8 cellular contexts compared by ENCODE assay signal in genomic region chr12:12725086-12725955, GRCh38. TPM values are rescaled to one million over a fixed set of nuclear protein-coding genes. Genes with fewer than 3 reads are reported as not detected.
DNase-seq lines count a peak whose midpoint lies in the region; TF ChIP-seq lines count a peak whose summit lies in the region.

No MANE protein-coding gene starts in this region.

- no peak overlapping the region for H2BK12ac ChIP-seq in H9 (ENCODE audit: insufficient read length, low read depth, low read length)

- H3K23ac ChIP-seq in H9 (ENCODE audit: insufficient read length, low read depth, low read length) = no peak overlapping the region

- no peak overlapping the region for H4K8ac ChIP-seq in H9 (replicated peaks; ENCODE audit: insufficient read length, low read depth, low read length)

- H2BK20ac ChIP-seq in H9 (ENCODE audit: low read depth, low read length, poor library complexity, severe bottlenecking) = no peak overlapping the region

- H3K79me1 ChIP-seq in H9 (ENCODE audit: insufficient read depth, low read depth, low read length, poor library complexity, severe bottlenecking) = no peaks in the 10 kb centered on the region

- no peak overlapping the region for H2BK120ac ChIP-seq in H9 (ENCODE audit: low read depth, low read length, poor library complexity, severe bottlenecking)

- no CpG with 5 or more reads among the region's 93 CpGs for WGBS in H9 (ENCODE audit: extremely low coverage, insufficient read length, low lambda C conversion rate)

- no peak overlapping the region for H3T11ph ChIP-seq in H9 (ENCODE audit: low read length)

- H3F3A ChIP-seq in neural progenitor cell (ENCODE audit: low read depth) = peaks cover 63% of the 10 kb centered on the region

- H2AFZ ChIP-seq in H9 (ENCODE audit: low read length) = no peak overlapping the region
- peak overlapping the region; percentile 74 for H2AFZ ChIP-seq in neural progenitor cell (replicated peaks)

- peak overlapping the region; percentile 92 to 100 for H3K4me3 ChIP-seq in foreskin fibroblast (ENCODE audit: low read depth in 1 of 2, low read length in 2 of 2)
- H3K4me3 ChIP-seq in neural progenitor cell = peak overlapping the region; percentile 84
- peak overlapping the region; percentile 86 to 92 for H3K4me3 ChIP-seq in stomach smooth muscle (ENCODE audit: low read length in 2 of 2)

- H4K20me1 ChIP-seq in H9 (ENCODE audit: control insufficient read depth, insufficient read depth, insufficient read length) (no peaks in the 10 kb centered on the region), neural progenitor cell (ENCODE audit: low read depth) (peaks cover 24% of the 10 kb centered on the region)

- no peak overlapping the region for H3K4ac ChIP-seq in H9 (ENCODE audit: low read depth, low read length)

- H3K9me3 ChIP-seq in ES-I3 (ENCODE audit: control insufficient read depth, insufficient read depth, low read length) = no peaks in the 10 kb centered on the region
- H3K9me3 ChIP-seq in H9 (ENCODE audit: control insufficient read depth, low read depth, low read length) = no peaks in the 10 kb centered on the region
- H3K9me3 ChIP-seq in neural progenitor cell (ENCODE audit: low read depth) = no peaks in the 10 kb centered on the region
- no peaks in the 10 kb centered on the region for H3K9me3 ChIP-seq in stomach smooth muscle (ENCODE audit: control insufficient read depth in 2 of 2, low read length in 2 of 2)

- no peak overlapping the region for H4K91ac ChIP-seq in H9 (ENCODE audit: insufficient read length, low read depth, low read length)

- H3K23me2 ChIP-seq in H9 (ENCODE audit: insufficient read length, low read depth, low read length, poor library complexity, severe bottlenecking) = peaks cover 18% of the 10 kb centered on the region

- H3K27me3 Mint-ChIP-seq in H9 (ENCODE audit: low read depth) (peaks cover 3% of the 10 kb centered on the region), neural progenitor cell (ENCODE audit: insufficient read depth, low read depth) (peaks cover 10% of the 10 kb centered on the region)

- TF ChIP-seq CTCF in H9 (conservative IDR thresholded peaks at IDR 0.05) = no peak
- no peak for TF ChIP-seq CTCF in foreskin fibroblast (IDR thresholded peaks at IDR 0.05; ENCODE audit: low read depth, low read length)
- no peak for TF ChIP-seq CTCF in neural progenitor cell (IDR thresholded peaks at IDR 0.05)

- H3K27ac Mint-ChIP-seq in H9 (peak overlapping the region; percentile 99), neural progenitor cell (peak overlapping the region; percentile 100)

- H3K4me1 ChIP-seq in ES-I3 (ENCODE audit: insufficient read depth, low read length) = no peaks in the 10 kb centered on the region
- 0 out of 2 replicates have a peak, but pooled peaks cover 2% of the 10 kb centered on the region for H3K4me1 ChIP-seq in H9 (ENCODE audit: insufficient read depth, low read length)
- H3K4me1 ChIP-seq in neural progenitor cell = peaks cover 31% of the 10 kb centered on the region
- H3K4me1 ChIP-seq in stomach smooth muscle (ENCODE audit: control insufficient read depth, insufficient read depth, low read length) = peaks cover 19% of the 10 kb centered on the region

- H3K4me3 Mint-ChIP-seq in H9 (peak overlapping the region; percentile 93 to 97), neural progenitor cell (peak overlapping the region; percentile 92)

- H2BK5ac ChIP-seq in H9 (ENCODE audit: insufficient read length, low read length) = no peak overlapping the region

- DNase-seq in H9 (peak; percentile 91), M059J (ENCODE audit: low read depth) (peak; percentile 98), SHP77 (lab: John Stamatoyannopoulos, UW) (peak; percentile 88 to 90), activated gamma-delta T cell treated with Interleukin-2 at 50 U/mL for 16 hours (peak; percentile 88), foreskin fibroblast (peak; percentile 99), neural progenitor cell (ENCODE audit: low spot score) (peak; percentile 95)

- peak overlapping the region; percentile 74 for H4K5ac ChIP-seq in H9 (ENCODE audit: insufficient read length, low read depth, low read length)

- H3K9ac ChIP-seq in ES-I3 (ENCODE audit: low read depth, low read length) (peak overlapping the region; percentile 54), H9 (ENCODE audit: extremely low read depth, insufficient read length, low read length) (peak overlapping the region; percentile 83), neural progenitor cell (peak overlapping the region; percentile 42), stomach smooth muscle (ENCODE audit: low read length in 2 of 2) (peak overlapping the region; percentile 69 to 70)

- H3K27ac ChIP-seq in H9 (ENCODE audit: insufficient read length, low read depth, low read length) (peak overlapping the region; percentile 59), neural progenitor cell (peak overlapping the region; percentile 99), stomach smooth muscle (ENCODE audit: low read length) (peak overlapping the region; percentile 86)

- peaks cover 26 to 30% of the 10 kb centered on the region in 2 experiments for H3K4me1 Mint-ChIP-seq in H9
- H3K4me1 Mint-ChIP-seq in neural progenitor cell = peaks cover 44% of the 10 kb centered on the region

- H3K27me3 ChIP-seq in H9 (ENCODE audit: insufficient read depth, low read length) (no peaks in the 10 kb centered on the region), neural progenitor cell (no peaks in the 10 kb centered on the region), stomach smooth muscle (ENCODE audit: control insufficient read depth in 1 of 2, insufficient read depth in 2 of 2, low read length in 2 of 2) (no peaks in the 10 kb centered on the region)

- H3K4me2 ChIP-seq in H9 (ENCODE audit: insufficient read depth, insufficient read length, low read length) = peak overlapping the region; percentile 61
- peak overlapping the region; percentile 97 for H3K4me2 ChIP-seq in neural progenitor cell

- no peak overlapping the region for H3K56ac ChIP-seq in H9 (ENCODE audit: insufficient read length, low read depth, low read length)

- no peak overlapping the region for H2BK15ac ChIP-seq in H9 (ENCODE audit: low read depth, low read length)

- H3K79me2 ChIP-seq in H9 (ENCODE audit: insufficient read depth, low read length) = no peaks in the 10 kb centered on the region
- H3K79me2 ChIP-seq in neural progenitor cell (ENCODE audit: low read depth) = peaks cover 68% of the 10 kb centered on the region

- no peak overlapping the region for H2AK5ac ChIP-seq in H9 (ENCODE audit: insufficient read length, low read length)

- H3K14ac ChIP-seq in H9 (ENCODE audit: insufficient read depth, low read length) = peak overlapping the region; percentile 93

- H3K36me3 Mint-ChIP-seq in H9 (ENCODE audit: insufficient read depth in 1 of 3, low read depth in 3 of 3) (peaks cover 8 to 21% (median 14%) of the 10 kb centered on the region in 3 experiments; a peak in 6 of 7 replicates), neural progenitor cell (peaks cover 17% of the 10 kb centered on the region)

- H3K36me3 ChIP-seq in ES-I3 (ENCODE audit: insufficient read depth, low read length) (no peaks in the 10 kb centered on the region), neural progenitor cell (peaks cover 22% of the 10 kb centered on the region), stomach smooth muscle (ENCODE audit: control insufficient read depth in 2 of 2, insufficient read depth in 2 of 2, low read length in 2 of 2) (peaks cover 3 to 8% of the 10 kb centered on the region in 2 donors)

- H3K18ac ChIP-seq in H9 (ENCODE audit: insufficient read length, low read depth, low read length) = peak overlapping the region; percentile 93

- no peaks in the 10 kb centered on the region for H3K9me3 Mint-ChIP-seq in H9
- no peaks in the 10 kb centered on the region for H3K9me3 Mint-ChIP-seq in neural progenitor cell

RNA-seq across cellular contexts. Expression of gene CDKN1B, which starts 8.2 kb away (rescaled TPM):
- total RNA-seq in H9 (2021) = 27.7 and 28.3 TPM in 2 replicates
- total RNA-seq in M059J (2014; rRNA removed; shearing (Covaris generic)) = 34.8 and 48.4 TPM in 2 replicates
- 75.5 and 84.2 TPM in 2 replicates for total RNA-seq in neural progenitor cell (ENCODE audit: low replicate concordance)

RNA-seq across cellular contexts. Expression of gene GPR19, which starts 29.3 kb away (rescaled TPM):
- total RNA-seq in H9 (2021) = 20.4 and 23.4 TPM in 2 replicates
- 5.2 and 7.1 TPM in 2 replicates for total RNA-seq in M059J (2014; rRNA removed; shearing (Covaris generic))
- 53.9 and 57.4 TPM in 2 replicates for total RNA-seq in neural progenitor cell (ENCODE audit: low replicate concordance)

Comparison
In these comparisons a context has a peak if more than half of its experiments do, and no peak if none do; other contexts are left out.
1. Peak in every context shown above with its lines: DNase-seq, H3K4me3 ChIP-seq and H3K27ac ChIP-seq.